Comparison of ENCODE assay signal across 16 cellular contexts in genomic region chr21:32410291-32410690, GRCh38. TPM values are rescaled to one million over a fixed set of nuclear protein-coding genes. Genes with fewer than 3 reads are reported as not detected.
DNase-seq lines count a peak whose midpoint lies in the region; ATAC-seq and TF ChIP-seq lines count a peak whose summit lies in the region.
"Had no signal": no experiment of that assay in that cellular context is flagged by ENCODE, and none has a peak within 500 bp of the region (broad histone marks: within the 10 kb centered on the region; RNA-seq: fewer than 3 reads in every experiment).

No MANE protein-coding gene starts in this region.

- ATAC-seq in CD4-positive, alpha-beta T cell (ENCODE audit: poor library complexity) = no peak
- ATAC-seq: Panc1, WTC11 had no signal

- no peak overlapping the region for H3K27ac ChIP-seq in CD4-positive, alpha-beta T cell (ENCODE audit: low read depth, low read length)
- H3K27ac ChIP-seq in RWPE1 (peak overlapping the region; percentile 98), stomach smooth muscle (ENCODE audit: low read length) (peak overlapping the region; percentile 99)

- peak overlapping the region in 1 of 2 donors; percentile 7 for H3K9ac ChIP-seq in stomach smooth muscle (ENCODE audit: low read length in 2 of 2)

- peaks cover 31% of the 10 kb centered on the region for H3K4me1 ChIP-seq in stomach smooth muscle (ENCODE audit: control insufficient read depth, insufficient read depth, low read length)

- no peak overlapping the region for H3K4me3 ChIP-seq in stomach smooth muscle (ENCODE audit: low read length in 2 of 2)

- H3K4me1 Mint-ChIP-seq in CD4-positive, alpha-beta T cell (ENCODE audit: low read depth) = peaks cover 44% of the 10 kb centered on the region
- peaks cover 24% of the 10 kb centered on the region for H3K4me1 Mint-ChIP-seq in glutamatergic neuron (ENCODE audit: low read depth, unreplicated experiment)

- H3K9me3 ChIP-seq in CD4-positive, alpha-beta T cell (ENCODE audit: control insufficient read depth, low read length) = no peaks in the 10 kb centered on the region
- no peaks in the 10 kb centered on the region for H3K9me3 ChIP-seq in stomach smooth muscle (ENCODE audit: control insufficient read depth in 2 of 2, low read length in 2 of 2)

- H3K36me3 ChIP-seq in stomach smooth muscle (ENCODE audit: control insufficient read depth in 2 of 2, insufficient read depth in 2 of 2, low read length in 2 of 2) = no peaks in the 10 kb centered on the region

- intact Hi-C loops in CD4-positive, alpha-beta T cell (cut with DNase I, micrococcal nuclease) = loop anchor here in 1 of 2 experiments (5.0 kb wide), 1 partner anchor 82 kb away; no protein-coding TSS in a partner anchor

- H3K36me3 Mint-ChIP-seq in CD4-positive, alpha-beta T cell (ENCODE audit: low read depth) = peaks cover 9% of the 10 kb centered on the region
- peaks cover 4% of the 10 kb centered on the region for H3K36me3 Mint-ChIP-seq in glutamatergic neuron (ENCODE audit: unreplicated experiment)
- H3K36me3 Mint-ChIP-seq: CD14-positive monocyte, WTC11 had no signal

- peak overlapping the region; percentile 96 for H3K4me3 Mint-ChIP-seq in CD4-positive, alpha-beta T cell
- H3K4me3 Mint-ChIP-seq in glutamatergic neuron (ENCODE audit: unreplicated experiment) = peak overlapping the region; percentile 53

- H3K9me3 Mint-ChIP-seq in CD4-positive, alpha-beta T cell = no peaks in the 10 kb centered on the region
- H3K9me3 Mint-ChIP-seq in glutamatergic neuron (ENCODE audit: unreplicated experiment) = peaks cover 11% of the 10 kb centered on the region
- H3K9me3 Mint-ChIP-seq: CD14-positive monocyte, WTC11 had no signal

- POLR2A ChIA-PET in CD4-positive, alpha-beta T cell (lab: Charles Lee) = interaction anchor here (2.8 kb wide), 1 partner anchor 17 kb away, joined by 26 read pairs; the partner anchor contains the start of gene URB1
- POLR2A ChIA-PET in RWPE1 (lab: Yijun Ruan, JAX; ENCODE audit: low non-redundant PET) = no interaction called here

- peak overlapping the region; percentile 72 for H3K27ac Mint-ChIP-seq in CD4-positive, alpha-beta T cell
- peak overlapping the region; percentile 25 for H3K27ac Mint-ChIP-seq in glutamatergic neuron (ENCODE audit: unreplicated experiment)
- H3K27ac Mint-ChIP-seq: WTC11 had no signal

- no peaks in the 10 kb centered on the region for H3K27me3 ChIP-seq in CD4-positive, alpha-beta T cell (ENCODE audit: control insufficient read depth, insufficient read depth, low read length)
- no peaks in the 10 kb centered on the region for H3K27me3 ChIP-seq in stomach smooth muscle (ENCODE audit: control insufficient read depth in 1 of 2, insufficient read depth in 2 of 2, low read length in 2 of 2)

- TF ChIP-seq CTCF in CD4-positive, alpha-beta T cell (IDR thresholded peaks at IDR 0.05) = no peak
- no peak for TF ChIP-seq CTCF in RWPE1 (conservative IDR thresholded peaks at IDR 0.05; ENCODE audit: low read depth)
- TF ChIP-seq CTCF in glutamatergic neuron (IDR thresholded peaks at IDR 0.05; ENCODE audit: partially characterized antibody, unreplicated experiment) = no peak

- no peaks in the 10 kb centered on the region for H3K27me3 Mint-ChIP-seq in CD4-positive, alpha-beta T cell
- peaks cover 21% of the 10 kb centered on the region for H3K27me3 Mint-ChIP-seq in glutamatergic neuron (ENCODE audit: unreplicated experiment)

- no peak for DNase-seq in CD4-positive, alpha-beta T cell
- DNase-seq in RWPE1 (ENCODE audit: low spot score) = no peak
- DNase-seq in glutamatergic neuron = no peak
- no peak for DNase-seq in NCI-H510A treated with DMSO at 0.1 percent for 48 hours (lab: John Stamatoyannopoulos, UW)
- no peak for DNase-seq in MV-4-11 (lab: John Stamatoyannopoulos, UW)
- no peak for DNase-seq in NCI-H146 (lab: John Stamatoyannopoulos, UW)
- DNase-seq: EL, H7, kidney, NCI-H2029 treated with DMSO at 0.1 percent for 48 hours, NCI-H526 treated with DMSO at 0.1 percent for 48 hours, SW 1271 had no signal

- CTCF ChIA-PET in CD4-positive, alpha-beta T cell (lab: Charles Lee) = no interaction called here
- CTCF ChIA-PET in RWPE1 (lab: Yijun Ruan, JAX) = interaction anchor here (0.5 to 0.9 kb wide), 2 partner anchors 18 to 590 kb away, joined by 3 to 6 read pairs; no protein-coding TSS in a partner anchor

RNA-seq across cellular contexts. Expression of gene EVA1C, which starts 2.2 kb away (rescaled TPM):
- 10 to 100 TPM; 11.1 to 12.7 TPM for total RNA-seq in CD4-positive, alpha-beta T cell
- 2.5 TPM for total RNA-seq in glutamatergic neuron (ENCODE audit: unreplicated experiment)

RNA-seq across cellular contexts. Expression of gene URB1, which starts 17.5 kb away (rescaled TPM):
- 1 to 10 TPM; 5.4 to 5.7 TPM for total RNA-seq in CD4-positive, alpha-beta T cell
- total RNA-seq in glutamatergic neuron (ENCODE audit: unreplicated experiment) = 15.5 TPM
